ENCODE assay signal across 26 cellular contexts in genomic region chr6:164832410-164832809, GRCh38.
DNase-seq lines count a peak whose midpoint lies in the region; TF ChIP-seq lines count a peak whose summit lies in the region.
"Had no signal": no experiment of that assay in that cellular context is flagged by ENCODE, and none has a peak within 500 bp of the region (broad histone marks: within the 10 kb centered on the region; RNA-seq: fewer than 3 reads in every experiment).

No MANE protein-coding gene starts in this region.

- intact Hi-C loops in A673 (cut with micrococcal nuclease; ENCODE audit: unreplicated experiment), result no loop called here

- no peak overlapping the region for H3K4me3 Mint-ChIP-seq in chondrocyte (ENCODE audit: unreplicated experiment)
- H3K4me3 Mint-ChIP-seq: activated CD4-positive, alpha-beta T cell treated with anti-CD3 and anti-CD28 coated beads for 36 hours; activated CD8-positive, alpha-beta T cell treated with anti-CD3 and anti-CD28 coated beads, Interleukin-2, amount 10 ng/mL, durations not matched to agents 7 days and 5 days; activated naive CD8-positive, alpha-beta T cell treated with anti-CD3 and anti-CD28 coated beads, Interleukin-2, amount 10 ng/mL, durations not matched to agents 7 days and 5 days; natural killer cell had no signal

- no peaks in the 10 kb centered on the region for H3K36me3 Mint-ChIP-seq in chondrocyte (ENCODE audit: low read depth)
- H3K36me3 Mint-ChIP-seq: activated naive CD8-positive, alpha-beta T cell treated with anti-CD3 and anti-CD28 coated beads, Interleukin-2, amount 10 ng/mL, durations not matched to agents 7 days and 5 days; natural killer cell had no signal

- POLR2A ChIA-PET in A673 (lab: Charles Lee; ENCODE audit: low non-redundant PET), result no interaction called here

- H3K27me3 Mint-ChIP-seq in chondrocyte (ENCODE audit: low read depth), result no peaks in the 10 kb centered on the region
- H3K27me3 Mint-ChIP-seq: activated CD4-positive, alpha-beta T cell treated with anti-CD3 and anti-CD28 coated beads for 36 hours; activated naive CD8-positive, alpha-beta T cell treated with anti-CD3 and anti-CD28 coated beads, Interleukin-2, amount 10 ng/mL, durations not matched to agents 7 days and 5 days had no signal

- DNase-seq in G401 (ENCODE audit: low spot score) (peak; percentile 7), astrocyte of the hippocampus (ENCODE audit: low read depth, low spot score) (peak; percentile 49), inferior parietal cortex (ENCODE audit: extremely low spot score) (peak; percentile 66), pons (ENCODE audit: low spot score) (peak; percentile 89), RKO (ENCODE audit: low spot score) (no peak), A673 (ENCODE audit: low spot score) (no peak), chondrocyte (ENCODE audit: low spot score) (no peak)
- DNase-seq: activated CD4-positive, alpha-beta T cell treated with anti-CD3 and anti-CD28 coated beads for 36 hours; activated CD8-positive, alpha-beta T cell treated with anti-CD3 and anti-CD28 coated beads, Interleukin-2, amount 10 ng/mL, durations not matched to agents 7 days and 5 days; activated naive CD8-positive, alpha-beta T cell treated with anti-CD3 and anti-CD28 coated beads, Interleukin-2, amount 10 ng/mL, durations not matched to agents 7 days and 5 days; activated T-cell treated with anti-CD3 and anti-CD28 coated beads for 4 hours; COR-L47; DMS53; effector CD8-positive, alpha-beta T cell; erythroblast; GDM1; MV-4-11; natural killer cell; NCI-H1436 treated with DMSO at 0.1 percent for 48 hours; NCI-H2107; NCI-H748 treated with DMSO at 0.1 percent for 48 hours; stimulated activated CD4-positive, alpha-beta T cell treated with anti-CD3 and anti-CD28 coated beads, Interleukin-15, amount 100 ng/mL, for 24 hours; stimulated activated naive CD4-positive, alpha-beta T cell had no signal

- H3K4me3 ChIP-seq in A673 (ENCODE audit: low read depth, low read length, poor library complexity, severe bottlenecking), result no peak overlapping the region
- H3K4me3 ChIP-seq: BLaER1 treated with 17β-estradiol and CSF1 and Interleukin-3, amounts not matched to agents 10 nM and 100 nM; hepatocyte; thoracic aorta had no signal

- in situ Hi-C loops in G401 (cut with HindIII; ENCODE audit: low sequenced_read_pairs), result no loop called here

- no TSS peak for BruUV-seq in A673 (replicated peaks; lab: Mats Ljungman, UMichigan)

- H3K9me3 Mint-ChIP-seq in chondrocyte (ENCODE audit: low read depth), result peaks cover 6% of the 10 kb centered on the region

- H3K36me3 ChIP-seq in A673 (ENCODE audit: insufficient read depth, low read length, poor library complexity, severe bottlenecking), result no peaks in the 10 kb centered on the region
- H3K36me3 ChIP-seq: BLaER1 treated with 17β-estradiol and CSF1 and Interleukin-3, amounts not matched to agents 10 nM and 100 nM; thoracic aorta had no signal

- H3K27me3 ChIP-seq in A673 (replicated peaks; ENCODE audit: insufficient read depth, low read depth, low read length, poor library complexity), result no peaks in the 10 kb centered on the region
- H3K27me3 ChIP-seq: BLaER1 treated with 17β-estradiol and CSF1 and Interleukin-3, amounts not matched to agents 10 nM and 100 nM; hepatocyte had no signal

- no peaks in the 10 kb centered on the region for H3K9me3 ChIP-seq in A673 (ENCODE audit: low read depth, low read length, poor library complexity, severe bottlenecking)
- H3K9me3 ChIP-seq: BLaER1 treated with 17β-estradiol and CSF1 and Interleukin-3, amounts not matched to agents 10 nM and 100 nM; thoracic aorta had no signal

- H3K27ac ChIP-seq in A673 (ENCODE audit: low read depth, low read length, poor library complexity, severe bottlenecking), result no peak overlapping the region
- H3K27ac ChIP-seq: BLaER1 treated with 17β-estradiol and CSF1 and Interleukin-3, amounts not matched to agents 10 nM and 100 nM; hepatocyte; thoracic aorta had no signal

- CTCF ChIA-PET in A673 (lab: Charles Lee), result no interaction called here

- TF ChIP-seq CTCF in A673 (conservative IDR thresholded peaks at IDR 0.05; ENCODE audit: low read depth, low read length), result no peak
- TF ChIP-seq CTCF in chondrocyte (IDR thresholded peaks at IDR 0.05), result no peak

- H3K27ac Mint-ChIP-seq in chondrocyte (ENCODE audit: unreplicated experiment), result no peak overlapping the region
- H3K27ac Mint-ChIP-seq: activated CD4-positive, alpha-beta T cell treated with anti-CD3 and anti-CD28 coated beads for 36 hours; activated CD8-positive, alpha-beta T cell treated with anti-CD3 and anti-CD28 coated beads, Interleukin-2, amount 10 ng/mL, durations not matched to agents 7 days and 5 days; activated naive CD8-positive, alpha-beta T cell treated with anti-CD3 and anti-CD28 coated beads, Interleukin-2, amount 10 ng/mL, durations not matched to agents 7 days and 5 days; natural killer cell had no signal

- no peaks in the 10 kb centered on the region for H3K4me1 Mint-ChIP-seq in chondrocyte (ENCODE audit: low read depth)
- H3K4me1 Mint-ChIP-seq: activated CD4-positive, alpha-beta T cell treated with anti-CD3 and anti-CD28 coated beads for 36 hours; activated naive CD8-positive, alpha-beta T cell treated with anti-CD3 and anti-CD28 coated beads, Interleukin-2, amount 10 ng/mL, durations not matched to agents 7 days and 5 days; natural killer cell had no signal

- no peaks in the 10 kb centered on the region for H3K4me1 ChIP-seq in A673 (ENCODE audit: insufficient read depth, low read length, poor library complexity, severe bottlenecking)
- H3K4me1 ChIP-seq: BLaER1 treated with 17β-estradiol and CSF1 and Interleukin-3, amounts not matched to agents 10 nM and 100 nM had no signal

Comparison
In these comparisons a context has a peak if more than half of its experiments do, and no peak if none do; other contexts are left out.
1. DNase-seq: peak in G401 (single experiment), astrocyte of the hippocampus (single experiment), inferior parietal cortex (single experiment) and pons (single experiment); none in RKO (single experiment), A673 (single experiment) and chondrocyte (single experiment).